In genomic region chr4:5940470-5941203, GRCh38 we compare ENCODE assay signal across 10 cellular contexts. TPM values are rescaled to one million over a fixed set of nuclear protein-coding genes. Genes with fewer than 3 reads are reported as not detected.
DNase-seq lines count a peak whose midpoint lies in the region; ATAC-seq and TF ChIP-seq lines count a peak whose summit lies in the region.
"Had no signal": no experiment of that assay in that cellular context is flagged by ENCODE, and none has a peak within 500 bp of the region (broad histone marks: within the 10 kb centered on the region; RNA-seq: fewer than 3 reads in every experiment).

No MANE protein-coding gene starts in this region.

- WGBS in endodermal cell (ENCODE audit: insufficient coverage in 1 of 2, insufficient read length in 1 of 2), 2 experiments = 77 to 85% methylated on average over 3 of the region's 3 CpGs

- H3K4me3 Mint-ChIP-seq in endodermal cell = no peak overlapping the region
- H3K4me3 Mint-ChIP-seq: CD14-positive monocyte had no signal

- DNase-seq in HT1080 (ENCODE audit: low read depth) (peak; percentile 56), NCI-H345 (lab: John Stamatoyannopoulos, UW) (peak; percentile 72), endodermal cell (peak; percentile 75), dorsolateral prefrontal cortex (no peak), NCI-H2227 (lab: John Stamatoyannopoulos, UW; ENCODE audit: unreplicated experiment) (no peak)
- DNase-seq: activated T-cell treated with anti-CD3 and anti-CD28 coated beads, Interleukin-2, amount 50 U/mL, for 48 hours had no signal

- intact Hi-C loops in dorsolateral prefrontal cortex (cut with DNase I) = no loop called here

- peaks cover 0 to 9% (median 0%) of the 10 kb centered on the region in 11 experiments; a peak in 1 of 22 replicates for H3K27me3 ChIP-seq in BLaER1 treated with 17β-estradiol and CSF1 and Interleukin-3, amounts not matched to agents 10 nM and 100 nM
- no peaks in the 10 kb centered on the region for H3K27me3 ChIP-seq in endodermal cell (ENCODE audit: control insufficient read depth, insufficient read depth, low read length, poor library complexity, severe bottlenecking)
- peaks cover 0 to 9% (median 0%) of the 10 kb centered on the region in 45 donors for H3K27me3 ChIP-seq in dorsolateral prefrontal cortex

- peaks cover 6 to 17% (median 11%) of the 10 kb centered on the region in 11 experiments; a peak in 20 of 22 replicates for H3K9me3 ChIP-seq in BLaER1 treated with 17β-estradiol and CSF1 and Interleukin-3, amounts not matched to agents 10 nM and 100 nM (replicated peaks in 1 of 11)
- peaks cover 6% of the 10 kb centered on the region for H3K9me3 ChIP-seq in endodermal cell (ENCODE audit: control insufficient read depth, low read length)

- no peak overlapping the region for H3K4me3 ChIP-seq in BLaER1 treated with 17β-estradiol and CSF1 and Interleukin-3, amounts not matched to agents 10 nM and 100 nM
- H3K4me3 ChIP-seq in endodermal cell (ENCODE audit: low read length) = no peak overlapping the region
- H3K4me3 ChIP-seq in dorsolateral prefrontal cortex = no peak overlapping the region

- H3K36me3 ChIP-seq in BLaER1 treated with 17β-estradiol and CSF1 and Interleukin-3, amounts not matched to agents 10 nM and 100 nM = no peaks in the 10 kb centered on the region
- no peaks in the 10 kb centered on the region for H3K36me3 ChIP-seq in endodermal cell (ENCODE audit: control insufficient read depth, insufficient read depth, low read length)

- H3K27ac Mint-ChIP-seq in endodermal cell = no peak overlapping the region
- H3K27ac Mint-ChIP-seq: CD14-positive monocyte had no signal

- TF ChIP-seq CTCF in endodermal cell (conservative IDR thresholded peaks at IDR 0.05) (no peak), dorsolateral prefrontal cortex (IDR thresholded peaks at IDR 0.05 in 54 of 56, conservative IDR thresholded peaks at IDR 0.05 in 2 of 56; ENCODE audit: low read depth in 1 of 56, partially characterized antibody in 56 of 56) (no peak)

- no peak overlapping the region for H3K27ac ChIP-seq in BLaER1 treated with 17β-estradiol and CSF1 and Interleukin-3, amounts not matched to agents 10 nM and 100 nM
- H3K27ac ChIP-seq in endodermal cell (ENCODE audit: low read depth, low read length) (no peak overlapping the region), dorsolateral prefrontal cortex (no peak overlapping the region)

- peaks cover 42% of the 10 kb centered on the region for H3K4me1 Mint-ChIP-seq in endodermal cell
- H3K4me1 Mint-ChIP-seq: CD14-positive monocyte had no signal

- no peaks in the 10 kb centered on the region; a peak in 1 of 22 replicates for H4K20me1 ChIP-seq in BLaER1 treated with 17β-estradiol and CSF1 and Interleukin-3, amounts not matched to agents 10 nM and 100 nM

- peaks cover 3% of the 10 kb centered on the region for H3K9me3 Mint-ChIP-seq in endodermal cell

- H3K4me2 ChIP-seq in BLaER1 treated with 17β-estradiol and CSF1 and Interleukin-3, amounts not matched to agents 10 nM and 100 nM = peak overlapping the region in 9 of 11 experiments; percentile 5 to 50 (median 21); a peak in 14 of 22 replicates

- no peak overlapping the region for H3K9ac ChIP-seq in BLaER1 treated with 17β-estradiol and CSF1 and Interleukin-3, amounts not matched to agents 10 nM and 100 nM
- H3K9ac ChIP-seq in endodermal cell (ENCODE audit: extremely low read depth, low read length, poor library complexity, severe bottlenecking) = no peak overlapping the region

- H3K27me3 Mint-ChIP-seq in endodermal cell (ENCODE audit: insufficient read depth) = peaks cover 10% of the 10 kb centered on the region

- no peaks in the 10 kb centered on the region for H3K36me3 Mint-ChIP-seq in endodermal cell (ENCODE audit: low read depth)
- H3K36me3 Mint-ChIP-seq: CD14-positive monocyte had no signal

- peaks cover 0 to 42% (median 33%) of the 10 kb centered on the region in 10 experiments; a peak in 17 of 20 replicates for H3K4me1 ChIP-seq in BLaER1 treated with 17β-estradiol and CSF1 and Interleukin-3, amounts not matched to agents 10 nM and 100 nM
- H3K4me1 ChIP-seq in endodermal cell (ENCODE audit: control insufficient read depth, insufficient read depth, low read length) = peaks cover 9% of the 10 kb centered on the region

- ATAC-seq in HG02884 (IDR thresholded peaks at IDR 0.05; ENCODE audit: unreplicated experiment) (no peak), HG03045 (IDR thresholded peaks at IDR 0.05; ENCODE audit: unreplicated experiment) (no peak)

RNA-seq across cellular contexts. Expression of gene CRMP1, which starts 47.8 kb away (rescaled TPM):
- 0.05 TPM in 1 of 2 replicates, not detected in the other for total RNA-seq in HT1080 (2014; rRNA removed; shearing (Covaris generic))
- not detected in 2 replicates for polyA plus RNA-seq in HT1080 (2015; cell fraction: cytosol; rRNA removed)
- polyA plus RNA-seq in HT1080 (2015; cell fraction: nucleus; rRNA removed) = 0.09 TPM in 1 of 2 replicates, not detected in the other
- total RNA-seq in endodermal cell (10 to 100 TPM; 40.0 to 64.9 TPM), dorsolateral prefrontal cortex (100 to 1,000 TPM in 57 of 120 experiments, 10 to 100 TPM in 63; 38.1 to 151 (median 98.4) TPM)
- polyA plus RNA-seq in endodermal cell (2013, experiment 1 of 2) = 137 TPM
- polyA plus RNA-seq in endodermal cell (2013, experiment 2 of 2) = 115 TPM
- polyA plus RNA-seq: CD14-positive monocyte had no signal

Comparison
In these comparisons a context has a peak if more than half of its experiments do, and no peak if none do; other contexts are left out.
1. DNase-seq: peak in HT1080 (single experiment), NCI-H345 (single experiment) and endodermal cell (single experiment); none in dorsolateral prefrontal cortex (0 of 10) and NCI-H2227 (single experiment).
2. RNA of gene CRMP1, which starts 47.8 kb away (total RNA-seq): 38.1 to 151 TPM in dorsolateral prefrontal cortex and 40.0 to 64.9 TPM in endodermal cell; 0.05 TPM in HT1080; every median in the first group is over 10 times any median in the second.